9 cellular contexts compared by ENCODE assay signal in genomic region chr5:14706615-14707021, GRCh38. TPM values are rescaled to one million over a fixed set of nuclear protein-coding genes. Genes with fewer than 3 reads are reported as not detected.
A peak's percentile ranks its signal among the peaks of the same experiment; 100 is the strongest.
DNase-seq lines count a peak whose midpoint lies in the region; ATAC-seq and TF ChIP-seq lines count a peak whose summit lies in the region.
"Had no signal": no experiment of that assay in that cellular context is flagged by ENCODE, and none has a peak within 500 bp of the region (broad histone marks: within the 10 kb centered on the region; RNA-seq: fewer than 3 reads in every experiment).

No MANE protein-coding gene starts in this region.

- H3K27me3 ChIP-seq in left ventricle myocardium inferior (ENCODE audit: low read depth) (no peaks in the 10 kb centered on the region), upper lobe of right lung (no peaks in the 10 kb centered on the region)
- H3K27me3 ChIP-seq: testis had no signal

- peaks cover 65% of the 10 kb centered on the region for H3K36me3 ChIP-seq in left ventricle myocardium inferior
- peaks cover 70% of the 10 kb centered on the region for H3K36me3 ChIP-seq in upper lobe of right lung

- TF ChIP-seq CTCF in left ventricle myocardium inferior (IDR thresholded peaks at IDR 0.05; ENCODE audit: borderline replicate concordance) (no peak), upper lobe of right lung (IDR thresholded peaks at IDR 0.05) (no peak)

- H3K9me3 Mint-ChIP-seq in activated T-cell treated with anti-CD3 and anti-CD28 coated beads, Interleukin-2, amount 50 U/mL, for 24 hours: no peaks in the 10 kb centered on the region

- intact Hi-C loops in left ventricle myocardium inferior (cut with micrococcal nuclease): no loop called here
- intact Hi-C loops in Right ventricle myocardium inferior (cut with DNase I): no loop called here
- intact Hi-C loops in upper lobe of right lung (cut with DNase I): no loop called here

- peaks cover 87% of the 10 kb centered on the region for H3K4me1 Mint-ChIP-seq in activated T-cell treated with anti-CD3 and anti-CD28 coated beads, Interleukin-2, amount 50 U/mL, for 24 hours (ENCODE audit: low read depth)

- H3K4me3 ChIP-seq in left ventricle myocardium inferior: no peak overlapping the region
- H3K4me3 ChIP-seq in upper lobe of right lung: no peak overlapping the region
- H3K4me3 ChIP-seq: testis had no signal

- no peak for ATAC-seq in Right ventricle myocardium inferior
- ATAC-seq in upper lobe of right lung: no peak
- ATAC-seq in HG02763 (IDR thresholded peaks at IDR 0.05; ENCODE audit: unreplicated experiment): no peak
- ATAC-seq in GM21526 (IDR thresholded peaks at IDR 0.05; ENCODE audit: low FRiP score, unreplicated experiment): no peak

- H3K36me3 Mint-ChIP-seq in activated T-cell treated with anti-CD3 and anti-CD28 coated beads, Interleukin-2, amount 50 U/mL, for 24 hours (ENCODE audit: low read depth): peaks cover 99% of the 10 kb centered on the region

- H3K9me3 ChIP-seq in left ventricle myocardium inferior (replicated peaks): no peaks in the 10 kb centered on the region
- no peaks in the 10 kb centered on the region for H3K9me3 ChIP-seq in upper lobe of right lung
- H3K9me3 ChIP-seq: testis had no signal

- DNase-seq in left ventricle myocardium inferior: no peak
- DNase-seq in Right ventricle myocardium inferior (ENCODE audit: missing footprints): no peak
- DNase-seq in activated T-cell treated with anti-CD3 and anti-CD28 coated beads, Interleukin-2, amount 50 U/mL, for 24 hours: no peak
- DNase-seq in foreskin melanocyte: peak; percentile 80
- DNase-seq in upper lobe of right lung: no peak
- DNase-seq in NCI-H524 treated with DMSO at 0.1 percent for 48 hours (lab: John Stamatoyannopoulos, UW): no peak
- DNase-seq: testis had no signal

- peak overlapping the region; percentile 66 for H3K4me3 Mint-ChIP-seq in activated T-cell treated with anti-CD3 and anti-CD28 coated beads, Interleukin-2, amount 50 U/mL, for 24 hours

- H3K27ac ChIP-seq in left ventricle myocardium inferior (replicated peaks) (peak overlapping the region; percentile 30), upper lobe of right lung (peak overlapping the region; percentile 7)
- H3K27ac ChIP-seq: testis had no signal

- H3K27me3 Mint-ChIP-seq in activated T-cell treated with anti-CD3 and anti-CD28 coated beads, Interleukin-2, amount 50 U/mL, for 24 hours: no peaks in the 10 kb centered on the region

- H3K27ac Mint-ChIP-seq in activated T-cell treated with anti-CD3 and anti-CD28 coated beads, Interleukin-2, amount 50 U/mL, for 24 hours: peak overlapping the region; percentile 95

- H3K4me1 ChIP-seq in left ventricle myocardium inferior (peaks cover 23% of the 10 kb centered on the region), upper lobe of right lung (peaks cover 3% of the 10 kb centered on the region)
- H3K4me1 ChIP-seq: testis had no signal

RNA-seq across cellular contexts. Expression of gene OTULIN, which starts 42.1 kb away (rescaled TPM):
- total RNA-seq in left ventricle myocardium inferior: 22.7 TPM
- total RNA-seq in Right ventricle myocardium inferior: 22.4 TPM
- total RNA-seq in upper lobe of right lung: 30.0 TPM
